12 cellular contexts compared by ENCODE assay signal in genomic region chr5:16812911-16813310, GRCh38.
A peak's percentile ranks its signal among the peaks of the same experiment; 100 is the strongest.
DNase-seq lines count a peak whose midpoint lies in the region; TF ChIP-seq lines count a peak whose summit lies in the region.
"Had no signal": no experiment of that assay in that cellular context is flagged by ENCODE, and none has a peak within 500 bp of the region (broad histone marks: within the 10 kb centered on the region; RNA-seq: fewer than 3 reads in every experiment).

No MANE protein-coding gene starts in this region.

- no peaks in the 10 kb centered on the region for H3K4me1 Mint-ChIP-seq in CD8-positive, alpha-beta memory T cell
- H3K4me1 Mint-ChIP-seq in progenitor cell of endocrine pancreas (ENCODE audit: low read depth) = peaks cover 20% of the 10 kb centered on the region

- no peaks in the 10 kb centered on the region for H4K20me1 ChIP-seq in Karpas-422 (ENCODE audit: insufficient read depth, low read depth, low read length)

- no peak overlapping the region for H3K27ac Mint-ChIP-seq in CD8-positive, alpha-beta memory T cell
- H3K27ac Mint-ChIP-seq in progenitor cell of endocrine pancreas = no peak overlapping the region

- H3K4me3 ChIP-seq in choroid plexus epithelial cell (ENCODE audit: low read depth, low read length) = no peak overlapping the region
- H3K4me3 ChIP-seq in Peyer's patch = no peak overlapping the region
- H3K4me3 ChIP-seq in CD8-positive, alpha-beta memory T cell (ENCODE audit: low read length) = no peak overlapping the region
- no peak overlapping the region for H3K4me3 ChIP-seq in Karpas-422 (ENCODE audit: low read length)
- H3K4me3 ChIP-seq: adrenal gland had no signal

- H3K27me3 ChIP-seq in Peyer's patch (no peaks in the 10 kb centered on the region), Karpas-422 (ENCODE audit: low read length) (no peaks in the 10 kb centered on the region)
- H3K27me3 ChIP-seq in CD8-positive, alpha-beta memory T cell (ENCODE audit: insufficient read depth, low read length, poor library complexity, severe bottlenecking) = no peaks in the 10 kb centered on the region
- H3K27me3 ChIP-seq: adrenal gland had no signal

- no peaks in the 10 kb centered on the region for H3K79me2 ChIP-seq in Karpas-422 (ENCODE audit: low read length)

- no peaks in the 10 kb centered on the region for H3K9me2 ChIP-seq in Karpas-422 (replicated peaks; ENCODE audit: insufficient read depth, low read length)

- no peaks in the 10 kb centered on the region for H3K36me3 Mint-ChIP-seq in CD8-positive, alpha-beta memory T cell
- peaks cover 5% of the 10 kb centered on the region for H3K36me3 Mint-ChIP-seq in progenitor cell of endocrine pancreas (ENCODE audit: insufficient read depth)

- H3K9me3 ChIP-seq in Peyer's patch = no peaks in the 10 kb centered on the region
- no peaks in the 10 kb centered on the region for H3K9me3 ChIP-seq in CD8-positive, alpha-beta memory T cell (ENCODE audit: low read length)
- H3K9me3 ChIP-seq in Karpas-422 (ENCODE audit: low read length) = no peaks in the 10 kb centered on the region
- H3K9me3 ChIP-seq: adrenal gland had no signal

- DNase-seq in EL = peak; percentile 17
- DNase-seq in NCI-H2029 (lab: John Stamatoyannopoulos, UW) = peak; percentile 13
- DNase-seq in choroid plexus epithelial cell (ENCODE audit: low read depth) = peak; percentile 69
- DNase-seq in renal cortical epithelial cell (ENCODE audit: low read depth) = peak; percentile 54
- DNase-seq in Peyer's patch = no peak
- no peak for DNase-seq in CD8-positive, alpha-beta memory T cell
- no peak for DNase-seq in Karpas-422
- no peak for DNase-seq in progenitor cell of endocrine pancreas (ENCODE audit: low spot score, unreplicated experiment)
- DNase-seq: adrenal gland; NCI-H524 treated with DMSO at 0.1 percent for 48 hours; stimulated activated CD4-positive, alpha-beta T cell treated with anti-CD3 and anti-CD28 coated beads, Interleukin-2, amount 100 ng/mL, for 24 hours; SW 1271 had no signal

- H3K9me3 Mint-ChIP-seq in CD8-positive, alpha-beta memory T cell = no peaks in the 10 kb centered on the region
- H3K9me3 Mint-ChIP-seq in progenitor cell of endocrine pancreas (ENCODE audit: low read depth) = no peaks in the 10 kb centered on the region

- H3K4me2 ChIP-seq in Karpas-422 (ENCODE audit: low read depth, low read length, poor library complexity, severe bottlenecking) = no peak overlapping the region

- H3K4me1 ChIP-seq in Peyer's patch (peaks cover 0 to 21% (median 0%) of the 10 kb centered on the region in 4 donors), Karpas-422 (ENCODE audit: low read length) (no peaks in the 10 kb centered on the region)
- no peaks in the 10 kb centered on the region for H3K4me1 ChIP-seq in CD8-positive, alpha-beta memory T cell (ENCODE audit: insufficient read depth, low read length)

- H3K27me3 Mint-ChIP-seq in CD8-positive, alpha-beta memory T cell = no peaks in the 10 kb centered on the region
- no peaks in the 10 kb centered on the region for H3K27me3 Mint-ChIP-seq in progenitor cell of endocrine pancreas

- H2AFZ ChIP-seq in Karpas-422 (ENCODE audit: low read length) = no peak overlapping the region

- POLR2A ChIA-PET in CD8-positive, alpha-beta memory T cell (lab: Charles Lee) = no interaction called here

- CTCF ChIA-PET in CD8-positive, alpha-beta memory T cell (lab: Charles Lee) = no interaction called here

- no peak for TF ChIP-seq POLR2A in Peyer's patch (IDR thresholded peaks at IDR 0.05)

- TF ChIP-seq CTCF in choroid plexus epithelial cell (conservative IDR thresholded peaks at IDR 0.05; ENCODE audit: low read depth, low read length) = peak; percentile 35
- TF ChIP-seq CTCF in Peyer's patch (IDR thresholded peaks at IDR 0.05) = peak in 2 of 6 experiments; percentile 17 to 26
- TF ChIP-seq CTCF in progenitor cell of endocrine pancreas (IDR thresholded peaks at IDR 0.05; ENCODE audit: unreplicated experiment) = no peak

- H3K36me3 ChIP-seq in Peyer's patch (no peaks in the 10 kb centered on the region), Karpas-422 (ENCODE audit: insufficient read depth, low read length) (no peaks in the 10 kb centered on the region)
- no peaks in the 10 kb centered on the region for H3K36me3 ChIP-seq in CD8-positive, alpha-beta memory T cell (ENCODE audit: insufficient read depth, low read length)
- H3K36me3 ChIP-seq: adrenal gland had no signal

- H3K27ac ChIP-seq in Peyer's patch (no peak overlapping the region), Karpas-422 (ENCODE audit: low read length) (no peak overlapping the region)
- no peak overlapping the region for H3K27ac ChIP-seq in CD8-positive, alpha-beta memory T cell (ENCODE audit: low read depth, low read length)

- no peak overlapping the region for H3K9ac ChIP-seq in Karpas-422 (ENCODE audit: low read length)

- H3K4me3 Mint-ChIP-seq in CD8-positive, alpha-beta memory T cell = no peak overlapping the region
- no peak overlapping the region for H3K4me3 Mint-ChIP-seq in progenitor cell of endocrine pancreas (ENCODE audit: low read depth)

Comparison
In these comparisons a context has a peak if more than half of its experiments do, and no peak if none do; other contexts are left out.
1. DNase-seq: peak in EL (single experiment), NCI-H2029 (single experiment), choroid plexus epithelial cell (single experiment) and renal cortical epithelial cell (single experiment); none in Peyer's patch (0 of 3), CD8-positive, alpha-beta memory T cell (0 of 5), Karpas-422 (single experiment) and progenitor cell of endocrine pancreas (single experiment).